Comparison of ENCODE assay signal across 12 cellular contexts in genomic region chr13:29562762-29563161, GRCh38.
"Had no signal": no experiment of that assay in that cellular context is flagged by ENCODE, and none has a peak within 500 bp of the region (broad histone marks: within the 10 kb centered on the region; RNA-seq: fewer than 3 reads in every experiment).

No MANE protein-coding gene starts in this region.

- H3K4me3 ChIP-seq: colonic mucosa, neural progenitor cell, stomach had no signal

- H3K9ac ChIP-seq: neural progenitor cell, parathyroid adenoma had no signal

- H3K27me3 Mint-ChIP-seq: activated CD8-positive, alpha-beta memory T cell treated with anti-CD3 and anti-CD28 coated beads, Interleukin-2, amount 10 ng/mL, durations not matched to agents 7 days and 5 days had no signal

- ATAC-seq: activated CD8-positive, alpha-beta memory T cell treated with anti-CD3 and anti-CD28 coated beads, Interleukin-2, amount 10 ng/mL, durations not matched to agents 7 days and 5 days had no signal

- H3K4me3 Mint-ChIP-seq: activated CD8-positive, alpha-beta memory T cell treated with anti-CD3 and anti-CD28 coated beads, Interleukin-2, amount 10 ng/mL, durations not matched to agents 7 days and 5 days; mesothelial cell of epicardium; neural progenitor cell had no signal

- H3K4me2 ChIP-seq: neural progenitor cell had no signal

- H3K79me2 ChIP-seq: parathyroid adenoma had no signal

- DNase-seq: activated CD8-positive, alpha-beta memory T cell treated with anti-CD3 and anti-CD28 coated beads, Interleukin-2, amount 10 ng/mL, durations not matched to agents 7 days and 5 days; activated gamma-delta T cell; activated T-cell treated with anti-CD3 and anti-CD28 coated beads, Interleukin-2, amount 50 U/mL, for 48 hours; caudate nucleus; colonic mucosa; effector CD4-positive, alpha-beta T cell; hippocampal formation; stimulated activated CD4-positive, alpha-beta T cell treated with anti-CD3 and anti-CD28 coated beads, Interleukin-4, amount 100 ng/mL, for 4 hours; stomach had no signal

- H3K36me3 ChIP-seq: colonic mucosa, neural progenitor cell, stomach had no signal

- H3K27ac Mint-ChIP-seq: activated CD8-positive, alpha-beta memory T cell treated with anti-CD3 and anti-CD28 coated beads, Interleukin-2, amount 10 ng/mL, durations not matched to agents 7 days and 5 days; mesothelial cell of epicardium; neural progenitor cell had no signal

- H3K27ac ChIP-seq: colonic mucosa, neural progenitor cell, parathyroid adenoma, stomach had no signal

- H3K9me3 Mint-ChIP-seq: mesothelial cell of epicardium had no signal

- H3K36me3 Mint-ChIP-seq: activated CD8-positive, alpha-beta memory T cell treated with anti-CD3 and anti-CD28 coated beads, Interleukin-2, amount 10 ng/mL, durations not matched to agents 7 days and 5 days; mesothelial cell of epicardium had no signal

- H2AFZ ChIP-seq: neural progenitor cell, parathyroid adenoma had no signal

- H3K27me3 ChIP-seq: colonic mucosa, neural progenitor cell, stomach had no signal

- H3K4me1 ChIP-seq: parathyroid adenoma had no signal

- H3K9me3 ChIP-seq: colonic mucosa, stomach had no signal
